9 cellular contexts compared by ENCODE assay signal in the genomic region with DNA sequence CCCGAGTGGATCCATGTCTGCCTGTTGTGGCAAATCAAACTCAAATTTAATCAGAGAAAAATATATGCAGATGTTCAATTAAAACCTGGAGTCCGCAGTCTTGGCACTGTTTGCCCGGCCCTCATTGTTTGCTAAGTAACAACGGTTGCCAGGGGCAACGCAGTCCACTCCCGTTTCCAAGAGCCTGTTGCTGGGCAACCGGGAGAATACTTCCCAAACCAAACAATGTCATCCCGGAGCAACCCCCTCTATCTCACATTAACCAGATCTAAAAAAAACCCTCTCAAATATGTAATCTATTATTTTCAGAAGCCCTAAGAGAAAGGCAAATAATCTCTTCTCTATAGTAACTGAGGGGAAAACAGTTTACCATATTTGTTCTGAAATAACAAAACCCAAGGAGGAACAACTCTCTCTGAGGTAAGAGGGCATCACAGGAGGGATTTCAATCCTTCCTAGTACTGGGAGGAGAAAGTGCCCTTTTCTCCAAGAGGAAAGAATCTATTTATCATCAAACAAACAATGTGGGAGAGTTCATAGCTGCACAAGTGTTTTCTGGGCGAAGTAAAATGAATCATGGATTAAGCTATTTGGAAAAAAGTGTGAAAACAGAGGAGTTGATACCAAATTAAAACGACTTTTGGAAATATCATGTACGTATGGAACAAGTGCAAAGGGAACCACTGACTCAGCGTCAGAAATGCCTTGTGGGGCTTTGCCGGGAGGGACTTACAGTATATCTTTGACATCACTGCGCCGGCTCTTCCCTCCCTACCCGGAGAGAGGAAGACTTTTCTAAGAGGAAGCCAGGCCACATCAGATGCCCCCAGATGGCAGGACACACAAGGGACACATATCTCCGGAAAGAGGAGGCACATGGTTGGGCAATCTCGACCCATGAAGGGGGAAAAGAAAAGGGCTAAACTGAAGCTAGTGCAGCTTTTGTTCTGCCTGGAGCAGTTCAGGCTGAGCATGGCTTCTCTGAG. TPM values are rescaled to one million over a fixed set of nuclear protein-coding genes. Genes with fewer than 3 reads are reported as not detected.
A peak's percentile ranks its signal among the peaks of the same experiment; 100 is the strongest.
DNase-seq lines count a peak whose midpoint lies in the region; ATAC-seq and TF ChIP-seq lines count a peak whose summit lies in the region.
"Had no signal": no experiment of that assay in that cellular context is flagged by ENCODE, and none has a peak within 500 bp of the region (broad histone marks: within the 10 kb centered on the region; RNA-seq: fewer than 3 reads in every experiment).

No MANE protein-coding gene starts in this region.

- H3K27me3 ChIP-seq in cardiac muscle cell: no peaks in the 10 kb centered on the region

- H3K9me3 Mint-ChIP-seq in stimulated activated naive CD8-positive, alpha-beta T cell treated with anti-CD3 and anti-CD28 coated beads, Interleukin-15, Interleukin-2, amounts not matched to agents 100 ng/mL and 50 ng/mL, for 24 hours: no peaks in the 10 kb centered on the region
- no peaks in the 10 kb centered on the region for H3K9me3 Mint-ChIP-seq in osteocyte (ENCODE audit: unreplicated experiment)

- H3K4me3 Mint-ChIP-seq in stimulated activated naive CD8-positive, alpha-beta T cell treated with anti-CD3 and anti-CD28 coated beads, Interleukin-15, Interleukin-2, amounts not matched to agents 100 ng/mL and 50 ng/mL, for 24 hours: peak overlapping the region; percentile 4
- no peak overlapping the region for H3K4me3 Mint-ChIP-seq in osteocyte (ENCODE audit: unreplicated experiment)
- H3K4me3 Mint-ChIP-seq: activated naive CD8-positive, alpha-beta T cell treated with anti-CD3 and anti-CD28 coated beads, Interleukin-2, amount 10 ng/mL, durations not matched to agents 7 days and 5 days had no signal

- TF ChIP-seq CTCF in cardiac muscle cell (IDR thresholded peaks at IDR 0.05; ENCODE audit: low read depth, low read length) (no peak), osteocyte (IDR thresholded peaks at IDR 0.05) (no peak)

- H3K27ac Mint-ChIP-seq in stimulated activated naive CD8-positive, alpha-beta T cell treated with anti-CD3 and anti-CD28 coated beads, Interleukin-15, Interleukin-2, amounts not matched to agents 100 ng/mL and 50 ng/mL, for 24 hours: peak overlapping the region; percentile 82
- peak overlapping the region; percentile 91 for H3K27ac Mint-ChIP-seq in osteocyte (ENCODE audit: unreplicated experiment)
- H3K27ac Mint-ChIP-seq: activated naive CD8-positive, alpha-beta T cell treated with anti-CD3 and anti-CD28 coated beads, Interleukin-2, amount 10 ng/mL, durations not matched to agents 7 days and 5 days had no signal

- no peaks in the 10 kb centered on the region for H3K36me3 ChIP-seq in cardiac muscle cell

- H3K4me1 ChIP-seq in cardiac muscle cell (ENCODE audit: low read depth): no peaks in the 10 kb centered on the region

- no peak for ATAC-seq in stimulated activated naive CD8-positive, alpha-beta T cell treated with anti-CD3 and anti-CD28 coated beads, Interleukin-15, Interleukin-2, amounts not matched to agents 100 U/mL and 50 U/mL, for 24 hours
- no peak for ATAC-seq in HG03460 (IDR thresholded peaks at IDR 0.05; ENCODE audit: unreplicated experiment)
- no peak for ATAC-seq in GM21528 (IDR thresholded peaks at IDR 0.05; ENCODE audit: low FRiP score, unreplicated experiment)

- H3K4me1 Mint-ChIP-seq in stimulated activated naive CD8-positive, alpha-beta T cell treated with anti-CD3 and anti-CD28 coated beads, Interleukin-15, Interleukin-2, amounts not matched to agents 100 ng/mL and 50 ng/mL, for 24 hours (ENCODE audit: low read depth): peaks cover 58% of the 10 kb centered on the region
- peaks cover 38% of the 10 kb centered on the region for H3K4me1 Mint-ChIP-seq in osteocyte (ENCODE audit: unreplicated experiment)

- DNase-seq in stimulated activated naive CD8-positive, alpha-beta T cell treated with anti-CD3 and anti-CD28 coated beads, Interleukin-15, Interleukin-2, amounts not matched to agents 100 U/mL and 50 U/mL, for 24 hours: no peak
- DNase-seq in NCI-H226 (peak; percentile 79), anterior cingulate cortex (lab: John Stamatoyannopoulos, UW) (peak in 53 of 58 donors; percentile 21 to 89 (median 63)), cardiac muscle cell (ENCODE audit: low read depth in 1 of 2, low spot score in 1 of 2) (peak; percentile 73 to 97), osteocyte (ENCODE audit: extremely low spot score, unreplicated experiment) (peak; percentile 95)
- DNase-seq: activated naive CD8-positive, alpha-beta T cell treated with anti-CD3 and anti-CD28 coated beads, Interleukin-2, amount 10 ng/mL, durations not matched to agents 7 days and 5 days had no signal

- no peak overlapping the region for H3K4me3 ChIP-seq in cardiac muscle cell

- H3K36me3 Mint-ChIP-seq in stimulated activated naive CD8-positive, alpha-beta T cell treated with anti-CD3 and anti-CD28 coated beads, Interleukin-15, Interleukin-2, amounts not matched to agents 100 ng/mL and 50 ng/mL, for 24 hours (ENCODE audit: low read depth): peaks cover 4% of the 10 kb centered on the region
- H3K36me3 Mint-ChIP-seq in osteocyte (ENCODE audit: unreplicated experiment): no peaks in the 10 kb centered on the region

- H3K27ac ChIP-seq in cardiac muscle cell: no peak overlapping the region

- no peaks in the 10 kb centered on the region for H3K9me3 ChIP-seq in cardiac muscle cell (ENCODE audit: low read depth)

- no peaks in the 10 kb centered on the region for H3K27me3 Mint-ChIP-seq in stimulated activated naive CD8-positive, alpha-beta T cell treated with anti-CD3 and anti-CD28 coated beads, Interleukin-15, Interleukin-2, amounts not matched to agents 100 ng/mL and 50 ng/mL, for 24 hours
- H3K27me3 Mint-ChIP-seq in osteocyte (ENCODE audit: unreplicated experiment): no peaks in the 10 kb centered on the region

RNA-seq across cellular contexts. Expression of gene RFX2, which starts 43.3 kb away (rescaled TPM):
- total RNA-seq in cardiac muscle cell (2.9 and 3.0 TPM in 2 replicates), osteocyte (4.5 and 5.3 TPM in 2 replicates)
- 3.9 and 7.7 TPM in 2 replicates for polyA plus RNA-seq in cardiac muscle cell
